1 cellular context compared by ENCODE assay signal in genomic region chr19:3413796-3414327, GRCh38.
A peak's percentile ranks its signal among the peaks of the same experiment; 100 is the strongest.
TF ChIP-seq lines count a peak whose summit lies in the region.

No MANE protein-coding gene starts in this region.

TF ChIP-seq in HepG2, 621 proteins besides CTCF, POLR2A, EP300 and RAD21 (continued from another document and continues in another):
- TF ChIP-seq CENPBD1 (CRISPR knock-in tag; IDR thresholded peaks at IDR 0.05; ENCODE audit: borderline replicate concordance, low read depth) (no peak), ZNF326 (CRISPR knock-in tag; IDR thresholded peaks at IDR 0.05; ENCODE audit: borderline replicate concordance) (no peak), ATAD3A (CRISPR knock-in tag; IDR thresholded peaks at IDR 0.05) (no peak), KDM3A (CRISPR knock-in tag; IDR thresholded peaks at IDR 0.05; ENCODE audit: low read depth) (peak; percentile 90), ZNF501 (CRISPR knock-in tag; IDR thresholded peaks at IDR 0.05) (peak; percentile 86), ZBTB8A (CRISPR knock-in tag; IDR thresholded peaks at IDR 0.05; ENCODE audit: borderline replicate concordance, low read depth) (no peak), RFX5 (IDR thresholded peaks at IDR 0.05; ENCODE audit: low read depth, low read length) (no peak), IKZF5 (CRISPR knock-in tag; IDR thresholded peaks at IDR 0.05) (peak; percentile 80), ZNF703 (CRISPR knock-in tag; IDR thresholded peaks at IDR 0.05; ENCODE audit: borderline replicate concordance) (no peak), TP53 (CRISPR knock-in tag; conservative IDR thresholded peaks at IDR 0.05) (no peak), TIGD3 (CRISPR knock-in tag; IDR thresholded peaks at IDR 0.05; ENCODE audit: borderline replicate concordance) (no peak), CCAR2 (optimal IDR thresholded peaks at IDR 0.05; ENCODE audit: low read depth, low read length) (no peak), RBFOX2 (IDR thresholded peaks at IDR 0.05; ENCODE audit: low read depth, low read length) (no peak), THRA (CRISPR knock-in tag; IDR thresholded peaks at IDR 0.05; ENCODE audit: borderline replicate concordance) (peak; percentile 100), BORCS8-MEF2B (CRISPR knock-in tag; IDR thresholded peaks at IDR 0.05) (no peak), RBM39 (IDR thresholded peaks at IDR 0.05; ENCODE audit: low read depth, low read length, poor library complexity, severe bottlenecking) (no peak), ZNF790 (CRISPR knock-in tag; IDR thresholded peaks at IDR 0.05; ENCODE audit: borderline replicate concordance) (no peak; the same call in 1 of the 2 replicates), ZBTB20 (CRISPR knock-in tag; IDR thresholded peaks at IDR 0.05; ENCODE audit: borderline replicate concordance, low read depth) (0 out of 2 replicates have a peak, but pooled peaks have one; percentile 64), AFF4 (CRISPR knock-in tag; IDR thresholded peaks at IDR 0.05) (no peak), IRF1 (CRISPR knock-in tag; IDR thresholded peaks at IDR 0.05; ENCODE audit: low read depth) (no peak), ZNF10 (CRISPR knock-in tag; IDR thresholded peaks at IDR 0.05; ENCODE audit: borderline replicate concordance, low read depth) (no peak), RNF219 (CRISPR knock-in tag; IDR thresholded peaks at IDR 0.05) (no peak), PBX2 (CRISPR knock-in tag; IDR thresholded peaks at IDR 0.05) (no peak), NR3C1 (CRISPR knock-in tag; IDR thresholded peaks at IDR 0.05) (no peak), ARNT2 (CRISPR knock-in tag; IDR thresholded peaks at IDR 0.05; ENCODE audit: low read depth) (no peak), HNF4G (IDR thresholded peaks at IDR 0.05; ENCODE audit: borderline replicate concordance, low read depth, low read length) (no peak), HNF4G (CRISPR knock-in tag; IDR thresholded peaks at IDR 0.05; ENCODE audit: borderline replicate concordance, low read depth) (no peak; the same call in 1 of the 2 replicates), TRIM22 (IDR thresholded peaks at IDR 0.05) (no peak), NR1H2 (CRISPR knock-in tag; IDR thresholded peaks at IDR 0.05; ENCODE audit: borderline replicate concordance, low read depth) (peak; percentile 98), ZBTB46 (CRISPR knock-in tag; IDR thresholded peaks at IDR 0.05; ENCODE audit: borderline replicate concordance) (no peak), ARNT (IDR thresholded peaks at IDR 0.05) (no peak), ZNF34 (CRISPR knock-in tag; IDR thresholded peaks at IDR 0.05; ENCODE audit: borderline replicate concordance) (no peak), ZFP36 (IDR thresholded peaks at IDR 0.05; ENCODE audit: borderline replicate concordance, low read depth, low read length, partially characterized antibody) (peak; percentile 95), ZNF746 (CRISPR knock-in tag; IDR thresholded peaks at IDR 0.05) (peak; percentile 81; the same call in 1 of the 2 replicates), MNT (IDR thresholded peaks at IDR 0.05) (peak; percentile 46), ZBTB4 (CRISPR knock-in tag; IDR thresholded peaks at IDR 0.05; ENCODE audit: borderline replicate concordance) (peak; percentile 96), SIX4 (CRISPR knock-in tag; IDR thresholded peaks at IDR 0.05) (peak; percentile 46; the same call in 1 of the 2 replicates), IKZF4 (CRISPR knock-in tag; IDR thresholded peaks at IDR 0.05; ENCODE audit: borderline replicate concordance, low read depth, not compliant biosample characterization) (no peak)
